ENCODE assay signal across 14 cellular contexts in the genomic region with DNA sequence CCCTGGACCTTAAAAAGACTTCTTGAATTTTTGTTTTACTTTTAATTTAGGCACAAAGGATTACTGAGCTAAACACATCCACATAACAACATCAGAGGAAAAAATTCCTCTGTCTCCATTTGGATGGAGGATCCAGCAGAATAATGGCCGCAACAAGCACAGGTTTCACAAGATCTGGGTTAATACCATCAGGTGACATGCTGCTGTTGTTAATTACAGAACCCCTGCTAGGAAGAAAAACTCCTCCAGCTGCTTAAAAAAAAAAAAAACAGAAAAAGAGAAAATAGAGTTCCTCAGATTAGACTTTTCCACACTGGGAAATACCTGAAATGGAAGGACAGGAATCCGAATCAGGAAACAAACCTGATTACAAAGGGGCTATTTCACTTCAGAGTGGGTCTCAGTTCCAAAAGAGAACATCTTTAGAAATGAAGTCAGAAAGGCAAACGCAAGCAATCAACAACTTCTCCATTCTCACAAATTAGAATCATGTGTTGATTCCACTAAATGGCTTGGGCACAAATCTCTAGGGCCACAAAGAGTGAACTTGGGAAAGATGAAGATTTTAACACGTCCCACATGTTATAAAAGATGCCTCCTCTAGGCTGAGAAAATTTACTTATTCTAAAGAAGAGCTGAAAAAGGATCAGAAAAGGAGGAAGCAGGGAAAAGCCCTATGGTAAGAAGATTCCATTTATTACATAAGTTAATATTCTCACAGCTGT. TPM values are rescaled to one million over a fixed set of nuclear protein-coding genes. Genes with fewer than 3 reads are reported as not detected.
DNase-seq lines count a peak whose midpoint lies in the region; ATAC-seq and FAIRE-seq lines count a peak whose summit lies in the region.
"Had no signal": no experiment of that assay in that cellular context is flagged by ENCODE, and none has a peak within 500 bp of the region (broad histone marks: within the 10 kb centered on the region; RNA-seq: fewer than 3 reads in every experiment).

No MANE protein-coding gene starts in this region.

- H3K27me3 Mint-ChIP-seq in naive thymus-derived CD4-positive, alpha-beta T cell: no peaks in the 10 kb centered on the region
- H3K27me3 Mint-ChIP-seq: activated CD4-positive, alpha-beta T cell treated with anti-CD3 and anti-CD28 coated beads, Interleukin-2, amount 10 ng/mL, durations not matched to agents 24 days and 14 days; central memory CD8-positive, alpha-beta T cell; IgD-negative memory B cell had no signal

- H3K4me3 Mint-ChIP-seq in naive thymus-derived CD4-positive, alpha-beta T cell: no peak overlapping the region
- H3K4me3 Mint-ChIP-seq: activated CD4-positive, alpha-beta T cell treated with anti-CD3 and anti-CD28 coated beads, Interleukin-2, amount 10 ng/mL, durations not matched to agents 24 days and 14 days; central memory CD8-positive, alpha-beta T cell; IgD-negative memory B cell had no signal

- H3K27ac ChIP-seq in HUES48 (ENCODE audit: low read depth, low read length): peak overlapping the region; percentile 43
- peak overlapping the region; percentile 70 for H3K27ac ChIP-seq in caudate nucleus (ENCODE audit: low read depth, low read length)
- peak overlapping the region; percentile 88 for H3K27ac ChIP-seq in subcutaneous abdominal adipose tissue (ENCODE audit: low read depth, low read length)
- no peak overlapping the region for H3K27ac ChIP-seq in small intestine (ENCODE audit: low read depth in 1 of 2, low read length in 1 of 2)
- H3K27ac ChIP-seq in naive thymus-derived CD4-positive, alpha-beta T cell (ENCODE audit: low read depth, low read length): no peak overlapping the region
- H3K27ac ChIP-seq: BLaER1 treated with 17β-estradiol and CSF1 and Interleukin-3, amounts not matched to agents 10 nM and 100 nM had no signal

- POLR2A ChIA-PET in naive thymus-derived CD4-positive, alpha-beta T cell (lab: Charles Lee): interaction anchor here (0.5 to 0.9 kb wide), 2 partner anchors 49 to 62 kb away, joined by 4 to 5 read pairs; no protein-coding TSS in a partner anchor

- H3K27me3 ChIP-seq in HUES48 (ENCODE audit: control insufficient read depth, insufficient read depth, low read length) (no peaks in the 10 kb centered on the region), subcutaneous abdominal adipose tissue (ENCODE audit: control insufficient read depth in 5 of 5, insufficient read depth in 4 of 5, low read length in 5 of 5) (no peaks in the 10 kb centered on the region), small intestine (ENCODE audit: control insufficient read depth in 2 of 2, insufficient read depth in 2 of 2, low read length in 2 of 2) (no peaks in the 10 kb centered on the region)
- H3K27me3 ChIP-seq in naive thymus-derived CD4-positive, alpha-beta T cell (ENCODE audit: control insufficient read depth in 2 of 2, insufficient read depth in 2 of 2, low read length in 2 of 2): no peaks in the 10 kb centered on the region
- H3K27me3 ChIP-seq: BLaER1 treated with 17β-estradiol and CSF1 and Interleukin-3, amounts not matched to agents 10 nM and 100 nM had no signal

- peak overlapping the region in 3 of 9 donors; percentile 3 to 44 (median 15) for H3K27ac Mint-ChIP-seq in naive thymus-derived CD4-positive, alpha-beta T cell
- H3K27ac Mint-ChIP-seq: activated CD4-positive, alpha-beta T cell treated with anti-CD3 and anti-CD28 coated beads, Interleukin-2, amount 10 ng/mL, durations not matched to agents 24 days and 14 days; IgD-negative memory B cell had no signal

- no peaks in the 10 kb centered on the region; the same call in 1 of the 2 replicates for H3K36me3 ChIP-seq in HUES48 (ENCODE audit: control insufficient read depth, insufficient read depth, low read length)
- H3K36me3 ChIP-seq in subcutaneous abdominal adipose tissue (ENCODE audit: control insufficient read depth in 5 of 5, insufficient read depth in 5 of 5, low read length in 5 of 5): no peaks in the 10 kb centered on the region
- H3K36me3 ChIP-seq in small intestine (ENCODE audit: control insufficient read depth in 2 of 2, insufficient read depth in 2 of 2, low read length in 2 of 2): no peaks in the 10 kb centered on the region
- H3K36me3 ChIP-seq in naive thymus-derived CD4-positive, alpha-beta T cell (ENCODE audit: control insufficient read depth in 2 of 3, insufficient read depth in 3 of 3, low read length in 3 of 3): peaks cover 0 to 5% (median 0%) of the 10 kb centered on the region in 3 experiments

- WGBS in small intestine, 3 donors: 72 to 91% (median 85%) methylated on average over 4 of the region's 4 CpGs

- H3K9me3 Mint-ChIP-seq in naive thymus-derived CD4-positive, alpha-beta T cell: no peaks in the 10 kb centered on the region
- H3K9me3 Mint-ChIP-seq: activated CD4-positive, alpha-beta T cell treated with anti-CD3 and anti-CD28 coated beads, Interleukin-2, amount 10 ng/mL, durations not matched to agents 24 days and 14 days; central memory CD8-positive, alpha-beta T cell; IgD-negative memory B cell had no signal

- no peak for ATAC-seq in HG02678 (IDR thresholded peaks at IDR 0.05; ENCODE audit: unreplicated experiment)
- ATAC-seq in naive thymus-derived CD4-positive, alpha-beta T cell: no peak

- intact Hi-C loops in naive thymus-derived CD4-positive, alpha-beta T cell (cut with micrococcal nuclease): loop anchor here in 1 of 2 donors (5.0 kb wide), 1 partner anchor 63 kb away; no protein-coding TSS in a partner anchor

- H3K9me3 ChIP-seq in HUES48 (ENCODE audit: control insufficient read depth, insufficient read depth, low read length) (no peaks in the 10 kb centered on the region), subcutaneous abdominal adipose tissue (ENCODE audit: control insufficient read depth in 5 of 5, low read length in 5 of 5) (no peaks in the 10 kb centered on the region), small intestine (ENCODE audit: control insufficient read depth, low read depth) (no peaks in the 10 kb centered on the region)
- no peaks in the 10 kb centered on the region for H3K9me3 ChIP-seq in naive thymus-derived CD4-positive, alpha-beta T cell (ENCODE audit: control insufficient read depth in 2 of 3, low read length in 3 of 3)

- H3K9ac ChIP-seq in HUES48 (ENCODE audit: low read depth, low read length) (no peak overlapping the region), subcutaneous abdominal adipose tissue (ENCODE audit: low read length in 5 of 5) (peak overlapping the region in 2 of 5 donors; percentile 4 to 54)
- H3K9ac ChIP-seq: BLaER1 treated with 17β-estradiol and CSF1 and Interleukin-3, amounts not matched to agents 10 nM and 100 nM had no signal

- peaks cover 17% of the 10 kb centered on the region for H3K4me1 ChIP-seq in HUES48 (ENCODE audit: control insufficient read depth, insufficient read depth, low read length)
- H3K4me1 ChIP-seq in subcutaneous abdominal adipose tissue (ENCODE audit: control insufficient read depth in 5 of 5, insufficient read depth in 5 of 5, low read length in 5 of 5): peaks cover 2 to 54% (median 47%) of the 10 kb centered on the region in 5 donors
- H3K4me1 ChIP-seq in small intestine (ENCODE audit: control insufficient read depth in 2 of 2, insufficient read depth in 1 of 2, low read depth in 1 of 2, low read length in 1 of 2): peaks cover 0 to 3% of the 10 kb centered on the region in 2 donors
- peaks cover 4 to 8% of the 10 kb centered on the region in 2 donors for H3K4me1 ChIP-seq in naive thymus-derived CD4-positive, alpha-beta T cell (ENCODE audit: control insufficient read depth in 2 of 2, insufficient read depth in 2 of 2, low read length in 2 of 2)

- CTCF ChIA-PET in naive thymus-derived CD4-positive, alpha-beta T cell (lab: Charles Lee): interaction anchor here (0.8 kb wide), 1 partner anchor 15 kb away, joined by 3 read pairs; no protein-coding TSS in a partner anchor

- no peak for DNase-seq in caudate nucleus (lab: John Stamatoyannopoulos, UW)
- peak; percentile 24 for DNase-seq in iPS-NIHi11 (ENCODE audit: low spot score)
- no peak for DNase-seq in small intestine
- DNase-seq in T-helper 9 cell: no peak
- DNase-seq in naive thymus-derived CD4-positive, alpha-beta T cell: no peak
- DNase-seq: activated CD4-positive, alpha-beta T cell treated with anti-CD3 and anti-CD28 coated beads, Interleukin-2, amount 10 ng/mL, durations not matched to agents 24 days and 14 days; NCI-H1930 had no signal

- peaks cover 0 to 16% (median 8%) of the 10 kb centered on the region in 5 donors for H3K36me3 Mint-ChIP-seq in naive thymus-derived CD4-positive, alpha-beta T cell

- H3K4me1 Mint-ChIP-seq in naive thymus-derived CD4-positive, alpha-beta T cell: peaks cover 8 to 81% (median 70%) of the 10 kb centered on the region in 7 donors

- no peak for FAIRE-seq in small intestine (lab: Jason Lieb, UNC)
- FAIRE-seq: keratinocyte had no signal

- H3K4me3 ChIP-seq in HUES48 (ENCODE audit: low read depth, low read length): no peak overlapping the region
- no peak overlapping the region for H3K4me3 ChIP-seq in subcutaneous abdominal adipose tissue (ENCODE audit: low read depth in 1 of 5, low read length in 5 of 5)
- H3K4me3 ChIP-seq in small intestine (ENCODE audit: low read depth in 1 of 2, low read length in 2 of 2): no peak overlapping the region
- no peak overlapping the region for H3K4me3 ChIP-seq in naive thymus-derived CD4-positive, alpha-beta T cell (ENCODE audit: low read length)
- H3K4me3 ChIP-seq: BLaER1 treated with 17β-estradiol and CSF1 and Interleukin-3, amounts not matched to agents 10 nM and 100 nM had no signal

RNA-seq across cellular contexts. Expression of gene SPOP, which starts 44.0 kb away (rescaled TPM):
- polyA plus RNA-seq in small intestine: 10 to 100 TPM; 35.7 to 40.3 (median 37.8) TPM
- total RNA-seq in naive thymus-derived CD4-positive, alpha-beta T cell: 10 to 100 TPM; 59.6 to 94.8 (median 80.9) TPM
- polyA plus RNA-seq in naive thymus-derived CD4-positive, alpha-beta T cell: 100 to 1,000 TPM; 121 to 151 TPM

RNA-seq across cellular contexts. Expression of gene NXPH3, which starts 58.3 kb away (rescaled TPM):
- 1 to 10 TPM in 1 of 3 donors, not detected in 2; 2.3 TPM for polyA plus RNA-seq in small intestine
- not detected for total RNA-seq in naive thymus-derived CD4-positive, alpha-beta T cell
- not detected for polyA plus RNA-seq in naive thymus-derived CD4-positive, alpha-beta T cell
- total RNA-seq: activated CD4-positive, alpha-beta T cell treated with anti-CD3 and anti-CD28 coated beads, Interleukin-2, amount 10 ng/mL, durations not matched to agents 24 days and 14 days had no signal
- polyA plus RNA-seq: IgD-negative memory B cell had no signal

Comparison
In these comparisons a context has a peak if more than half of its experiments do, and no peak if none do; other contexts are left out.
1. H3K27ac ChIP-seq: peak in HUES48 (single experiment), caudate nucleus (single experiment) and subcutaneous abdominal adipose tissue (single experiment); none in small intestine (0 of 2) and naive thymus-derived CD4-positive, alpha-beta T cell (single experiment).